In genomic region chr7:10284001-10284400, GRCh38 we compare ENCODE assay signal across 25 cellular contexts.
"Had no signal": no experiment of that assay in that cellular context is flagged by ENCODE, and none has a peak within 500 bp of the region (broad histone marks: within the 10 kb centered on the region; RNA-seq: fewer than 3 reads in every experiment).

No MANE protein-coding gene starts in this region.

- H3K27ac ChIP-seq: stomach, suprapubic skin, testis, thoracic aorta, thyroid gland, tibial artery, tibial nerve, transverse colon, upper lobe of left lung, upper lobe of right lung, uterus, vagina had no signal

- H3K4me1 ChIP-seq: stomach, suprapubic skin, testis, thyroid gland, tibial artery, tibial nerve, transverse colon, upper lobe of left lung, upper lobe of right lung, uterus, vagina had no signal

- H3K36me3 ChIP-seq: stomach, suprapubic skin, thoracic aorta, thyroid gland, tibial artery, tibial nerve, transverse colon, upper lobe of left lung, upper lobe of right lung, uterus, vagina had no signal

- FAIRE-seq: urothelium cell line had no signal

- H3K9me3 ChIP-seq: testis, thoracic aorta, thyroid gland, tibial artery, tibial nerve, transverse colon, upper lobe of left lung, upper lobe of right lung, uterus, vagina had no signal

- H3K4me3 ChIP-seq: stomach, suprapubic skin, testis, thoracic aorta, thyroid gland, tibial artery, tibial nerve, transverse colon, upper lobe of left lung, upper lobe of right lung, uterus, vagina had no signal

- H3K27me3 ChIP-seq: stomach, suprapubic skin, testis, thyroid gland, tibial artery, tibial nerve, transverse colon, upper lobe of left lung, upper lobe of right lung, uterus, vagina had no signal

- DNase-seq: stimulated activated CD4-positive, alpha-beta T cell treated with anti-CD3 and anti-CD28 coated beads, Interleukin-2, amount 100 ng/mL, for 48 hours; stimulated activated CD4-positive, alpha-beta T cell treated with anti-CD3 and anti-CD28 coated beads, Interleukin-4, amount 100 ng/mL, for 1 hour; stimulated activated CD4-positive, alpha-beta T cell treated with anti-CD3 and anti-CD28 coated beads, Interleukin-4, amount 100 ng/mL, for 24 hours; stimulated activated CD4-positive, alpha-beta T cell treated with anti-CD3 and anti-CD28 coated beads, Interleukin-4, amount 100 ng/mL, for 4 hours; stimulated activated CD8-positive, alpha-beta memory T cell treated with anti-CD3 and anti-CD28 coated beads, Interleukin-4, amount 100 ng/mL, for 48 hours; stimulated activated naive B cell treated with anti-CD40 and anti-IgM and Interleukin-4, amounts not matched to agents 10 μg/mL and 1 μg/mL and 100 μg/mL, for 72 hours; stimulated activated naive CD4-positive, alpha-beta T cell; stimulated activated naive CD4-positive, alpha-beta T cell treated with Interleukin-2 at 50 U/mL for 16 hours; stimulated activated naive CD8-positive, alpha-beta T cell treated with anti-CD3 and anti-CD28 coated beads, Interleukin-15, amount 100 ng/mL, for 72 hours; stimulated activated naive CD8-positive, alpha-beta T cell treated with anti-CD3 and anti-CD28 coated beads, Interleukin-15, Interleukin-2, amounts not matched to agents 100 U/mL and 50 U/mL, for 24 hours; stomach; substantia nigra; testis; thyroid gland; tibial artery; transverse colon; trophoblast cell; upper lobe of left lung; upper lobe of right lung; uterus had no signal
